Comparison of ENCODE assay signal across 1 cellular context in the genomic region with DNA sequence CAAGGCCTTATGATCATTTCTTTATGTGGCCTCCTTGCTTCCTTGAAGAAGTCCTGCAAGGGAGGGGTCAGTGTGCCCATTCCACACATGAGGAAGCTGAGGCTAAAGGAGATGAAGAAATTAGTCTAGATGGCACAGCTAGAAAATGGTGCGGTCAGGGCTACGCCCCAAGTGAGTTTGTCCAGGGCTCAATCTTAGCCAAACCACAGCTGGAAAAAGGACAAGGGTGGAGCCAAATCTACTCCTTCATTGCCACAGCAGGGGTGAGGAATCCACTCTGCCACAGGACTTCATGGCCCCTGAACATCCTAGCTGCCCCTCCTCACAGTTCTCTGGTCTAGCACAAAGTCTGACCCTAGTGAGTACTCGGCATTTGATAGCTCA.
TF ChIP-seq lines count a peak whose summit lies in the region.

No MANE protein-coding gene starts in this region.

TF ChIP-seq in IMR-90, 13 proteins besides CTCF, POLR2A, EP300 and RAD21:
- TF ChIP-seq FOS (IDR thresholded peaks at IDR 0.05; ENCODE audit: low read depth, low read length): no peak
- TF ChIP-seq, protein P1, sequence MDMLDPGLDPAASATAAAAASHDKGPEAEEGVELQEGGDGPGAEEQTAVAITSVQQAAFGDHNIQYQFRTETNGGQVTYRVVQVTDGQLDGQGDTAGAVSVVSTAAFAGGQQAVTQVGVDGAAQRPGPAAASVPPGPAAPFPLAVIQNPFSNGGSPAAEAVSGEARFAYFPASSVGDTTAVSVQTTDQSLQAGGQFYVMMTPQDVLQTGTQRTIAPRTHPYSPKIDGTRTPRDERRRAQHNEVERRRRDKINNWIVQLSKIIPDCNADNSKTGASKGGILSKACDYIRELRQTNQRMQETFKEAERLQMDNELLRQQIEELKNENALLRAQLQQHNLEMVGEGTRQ (IDR thresholded peaks at IDR 0.05; ENCODE audit: low read depth, low read length): no peak
